Comparison of ENCODE assay signal across 10 cellular contexts in genomic region chr11:67285541-67286498, GRCh38. TPM values are rescaled to one million over a fixed set of nuclear protein-coding genes. Genes with fewer than 3 reads are reported as not detected.
DNase-seq lines count a peak whose midpoint lies in the region; ATAC-seq and TF ChIP-seq lines count a peak whose summit lies in the region.
"Had no signal": no experiment of that assay in that cellular context is flagged by ENCODE, and none has a peak within 500 bp of the region (broad histone marks: within the 10 kb centered on the region; RNA-seq: fewer than 3 reads in every experiment).

No MANE protein-coding gene starts in this region.

- H3K27ac ChIP-seq in left lung, result peak overlapping the region; percentile 92 to 100
- H3K27ac ChIP-seq in tibial artery, result peak overlapping the region; percentile 93 to 94

- CTCF ChIA-PET in HEK293T (lab: Yijun Ruan, JAX), result interaction anchor here (0.6 kb wide), 1 partner anchor 28 kb away, joined by 3 read pairs; no protein-coding TSS in a partner anchor

- no peaks in the 10 kb centered on the region for H3K27me3 ChIP-seq in left lung
- H3K27me3 ChIP-seq in tibial artery, result no peaks in the 10 kb centered on the region
- H3K27me3 ChIP-seq: testis had no signal

- POLR2A ChIA-PET in HEK293T (lab: Yijun Ruan, JAX), result no interaction called here

- H3K4me3 Mint-ChIP-seq in activated naive CD8-positive, alpha-beta T cell treated with anti-CD3 and anti-CD28 coated beads for 36 hours, result no peak overlapping the region

- DNase-seq in activated CD8-positive, alpha-beta memory T cell treated with anti-CD3 and anti-CD28 coated beads, Interleukin-2, amount 50 U/mL, for 4 hours, result peak; percentile 55
- no peak for DNase-seq in activated CD8-positive, alpha-beta memory T cell treated with anti-CD3 and anti-CD28 coated beads for 24 hours
- peak; percentile 30 for DNase-seq in activated naive CD8-positive, alpha-beta T cell treated with anti-CD3 and anti-CD28 coated beads for 36 hours
- peak; percentile 40 to 81 for DNase-seq in left lung
- DNase-seq in tibial artery, result no peak
- no peak for DNase-seq in NCI-H1048 (lab: John Stamatoyannopoulos, UW)
- no peak for DNase-seq in HEK293T (ENCODE audit: extremely low spot score)
- DNase-seq: HCEC 1CT, testis had no signal

- no peaks in the 10 kb centered on the region for H3K9me3 ChIP-seq in left lung
- H3K9me3 ChIP-seq in tibial artery, result no peaks in the 10 kb centered on the region
- H3K9me3 ChIP-seq: testis had no signal

- H3K4me1 Mint-ChIP-seq in activated naive CD8-positive, alpha-beta T cell treated with anti-CD3 and anti-CD28 coated beads for 36 hours, result peaks cover 25% of the 10 kb centered on the region

- no peaks in the 10 kb centered on the region for H3K9me3 Mint-ChIP-seq in activated naive CD8-positive, alpha-beta T cell treated with anti-CD3 and anti-CD28 coated beads for 36 hours

- H3K36me3 Mint-ChIP-seq in activated naive CD8-positive, alpha-beta T cell treated with anti-CD3 and anti-CD28 coated beads for 36 hours, result peaks cover 26% of the 10 kb centered on the region

- H3K4me1 ChIP-seq in left lung (peaks cover 11 to 88% of the 10 kb centered on the region in 2 donors), tibial artery (peaks cover 7 to 31% (median 25%) of the 10 kb centered on the region in 4 donors)

- H3K27me3 Mint-ChIP-seq in activated naive CD8-positive, alpha-beta T cell treated with anti-CD3 and anti-CD28 coated beads for 36 hours, result no peaks in the 10 kb centered on the region

- intact Hi-C loops in left lung (cut with DNase I), result no loop called here
- intact Hi-C loops in tibial artery (cut with DNase I; ENCODE audit: low total_unique reads), result no loop called here

- H3K27ac Mint-ChIP-seq in activated naive CD8-positive, alpha-beta T cell treated with anti-CD3 and anti-CD28 coated beads for 36 hours, result peak overlapping the region; percentile 97

- peaks cover 0 to 73% of the 10 kb centered on the region in 2 donors for H3K36me3 ChIP-seq in left lung
- peaks cover 54 to 66% (median 61%) of the 10 kb centered on the region in 3 donors for H3K36me3 ChIP-seq in tibial artery

- H3K4me3 ChIP-seq in left lung (peak overlapping the region in 1 of 2 donors; percentile 89), tibial artery (no peak overlapping the region)
- H3K4me3 ChIP-seq: testis had no signal

- ATAC-seq in left lung (no peak), HG02588 (IDR thresholded peaks at IDR 0.05; ENCODE audit: unreplicated experiment) (no peak)

- TF ChIP-seq CTCF in left lung (IDR thresholded peaks at IDR 0.05) (no peak), tibial artery (IDR thresholded peaks at IDR 0.05) (no peak)

TF ChIP-seq in HEK293T, 16 proteins besides CTCF, POLR2A, EP300 and RAD21:
- TF ChIP-seq CTBP1 (IDR thresholded peaks at IDR 0.05; ENCODE audit: borderline replicate concordance), result no peak
- TF ChIP-seq SUZ12 (IDR thresholded peaks at IDR 0.05), result no peak
- no peak for TF ChIP-seq LEF1 (IDR thresholded peaks at IDR 0.05; ENCODE audit: borderline replicate concordance)
- no peak for TF ChIP-seq SP1 (IDR thresholded peaks at IDR 0.05)
- TF ChIP-seq HDGF (IDR thresholded peaks at IDR 0.05; ENCODE audit: borderline replicate concordance), result no peak
- no peak for TF ChIP-seq L3MBTL2 (conservative IDR thresholded peaks at IDR 0.05)
- no peak for TF ChIP-seq FOXM1 (IDR thresholded peaks at IDR 0.05; ENCODE audit: borderline replicate concordance)
- TF ChIP-seq FOXK2 (IDR thresholded peaks at IDR 0.05), result no peak
- TF ChIP-seq ELF4 (IDR thresholded peaks at IDR 0.05), result no peak
- TF ChIP-seq ZNF384 (IDR thresholded peaks at IDR 0.05), result no peak

RNA-seq across cellular contexts. Expression of gene ANKRD13D, which starts 3.3 kb away (rescaled TPM):
- 10 to 100 TPM; 52.0 to 55.7 TPM for total RNA-seq in activated naive CD8-positive, alpha-beta T cell treated with anti-CD3 and anti-CD28 coated beads for 36 hours
- 10 to 100 TPM; 48.0 to 81.2 TPM for total RNA-seq in left lung

RNA-seq across cellular contexts. Expression of gene SSH3, which starts 17.5 kb away (rescaled TPM):
- total RNA-seq in activated naive CD8-positive, alpha-beta T cell treated with anti-CD3 and anti-CD28 coated beads for 36 hours, result 1 to 10 TPM; 4.6 to 4.7 TPM
- 10 to 100 TPM; 28.7 to 44.9 TPM for total RNA-seq in left lung

RNA-seq across cellular contexts. Expression of gene GRK2, which starts 19.5 kb away (rescaled TPM):
- total RNA-seq in activated naive CD8-positive, alpha-beta T cell treated with anti-CD3 and anti-CD28 coated beads for 36 hours, result 100 to 1,000 TPM; 211 to 219 TPM
- 100 to 1,000 TPM in 1 of 2 donors, 10 to 100 TPM in 1; 55.2 to 118 TPM for total RNA-seq in left lung

Comparison
In these comparisons a context has a peak if more than half of its experiments do, and no peak if none do; other contexts are left out.
1. DNase-seq: peak in activated CD8-positive, alpha-beta memory T cell treated with anti-CD3 and anti-CD28 coated beads, Interleukin-2, amount 50 U/mL, for 4 hours (single experiment), activated naive CD8-positive, alpha-beta T cell treated with anti-CD3 and anti-CD28 coated beads for 36 hours (single experiment) and left lung (2 of 2); none in activated CD8-positive, alpha-beta memory T cell treated with anti-CD3 and anti-CD28 coated beads for 24 hours (single experiment), tibial artery (0 of 2), NCI-H1048 (single experiment) and HEK293T (single experiment).
2. RNA of gene SSH3, which starts 17.5 kb away (total RNA-seq): 28.7 to 44.9 TPM in left lung; 4.6 to 4.7 TPM in activated naive CD8-positive, alpha-beta T cell treated with anti-CD3 and anti-CD28 coated beads for 36 hours; every median in the first group is over 4 times any median in the second.